Comparison of ENCODE assay signal across 21 cellular contexts in genomic region chr11:70343631-70344030, GRCh38.
"Had no signal": no experiment of that assay in that cellular context is flagged by ENCODE, and none has a peak within 500 bp of the region (broad histone marks: within the 10 kb centered on the region; RNA-seq: fewer than 3 reads in every experiment).

No MANE protein-coding gene starts in this region.

- H3K27ac ChIP-seq: brain microvascular endothelial cell, colonic mucosa, gastroesophageal sphincter, heart right ventricle, neutrophil, pancreas, tibial nerve, uterus had no signal

- H3K9me3 Mint-ChIP-seq: activated CD4-positive, alpha-beta T cell treated with anti-CD3 and anti-CD28 coated beads, Interleukin-2, amount 10 ng/mL, durations not matched to agents 24 days and 14 days; activated CD8-positive, alpha-beta T cell treated with anti-CD3 and anti-CD28 coated beads for 36 hours; activated naive CD4-positive, alpha-beta T cell treated with anti-CD3 and anti-CD28 coated beads, Interleukin-2, amount 10 ng/mL, durations not matched to agents 7 days and 5 days; activated T-cell treated with anti-CD3 and anti-CD28 coated beads, Interleukin-2, amount 50 U/mL, for 4 hours; central memory CD8-positive, alpha-beta T cell; natural killer cell treated with Interleukin-12 subunit alpha and Interleukin-12 subunit beta and Interleukin-15 and Interleukin-18, amount 100 ng/mL, for 72 hours had no signal

- H3K27me3 ChIP-seq: brain microvascular endothelial cell, colonic mucosa, gastroesophageal sphincter, heart right ventricle, neutrophil, pancreas, tibial nerve, uterus had no signal

- DNase-seq: activated CD4-positive, alpha-beta T cell treated with anti-CD3 and anti-CD28 coated beads, Interleukin-2, amount 10 ng/mL, durations not matched to agents 24 days and 14 days; activated CD4-positive, CD25-positive, alpha-beta regulatory T cell; activated CD8-positive, alpha-beta T cell treated with anti-CD3 and anti-CD28 coated beads for 36 hours; activated naive CD4-positive, alpha-beta T cell treated with anti-CD3 and anti-CD28 coated beads, Interleukin-2, amount 10 ng/mL, durations not matched to agents 7 days and 5 days; activated T-cell treated with anti-CD3 and anti-CD28 coated beads, Interleukin-2, amount 50 U/mL, for 4 hours; aorta; brain microvascular endothelial cell; colonic mucosa; heart right ventricle; pancreas; stimulated activated naive CD8-positive, alpha-beta T cell treated with anti-CD3 and anti-CD28 coated beads, Interleukin-15, Interleukin-2, amounts not matched to agents 100 U/mL and 50 U/mL, for 24 hours; substantia nigra; T1000; uterus had no signal

- H3K27ac Mint-ChIP-seq: activated CD4-positive, alpha-beta T cell treated with anti-CD3 and anti-CD28 coated beads, Interleukin-2, amount 10 ng/mL, durations not matched to agents 24 days and 14 days; activated CD8-positive, alpha-beta T cell treated with anti-CD3 and anti-CD28 coated beads for 36 hours; activated naive CD4-positive, alpha-beta T cell treated with anti-CD3 and anti-CD28 coated beads, Interleukin-2, amount 10 ng/mL, durations not matched to agents 7 days and 5 days; natural killer cell treated with Interleukin-12 subunit alpha and Interleukin-12 subunit beta and Interleukin-15 and Interleukin-18, amount 100 ng/mL, for 72 hours had no signal

- H3K36me3 ChIP-seq: uterus had no signal

- H3K4me1 Mint-ChIP-seq: activated CD4-positive, alpha-beta T cell treated with anti-CD3 and anti-CD28 coated beads, Interleukin-2, amount 10 ng/mL, durations not matched to agents 24 days and 14 days; activated naive CD4-positive, alpha-beta T cell treated with anti-CD3 and anti-CD28 coated beads, Interleukin-2, amount 10 ng/mL, durations not matched to agents 7 days and 5 days had no signal

- H3K4me1 ChIP-seq: colonic mucosa, gastroesophageal sphincter, heart right ventricle, pancreas, tibial nerve, uterus had no signal

- H3K9me3 ChIP-seq: colonic mucosa, gastroesophageal sphincter, heart right ventricle, neutrophil, pancreas, tibial nerve, uterus had no signal

- ATAC-seq: activated CD8-positive, alpha-beta T cell treated with anti-CD3 and anti-CD28 coated beads for 36 hours; activated T-cell treated with anti-CD3 and anti-CD28 coated beads, Interleukin-2, amount 50 U/mL, for 4 hours; esophagus mucosa; gastroesophageal sphincter; natural killer cell treated with Interleukin-12 subunit alpha and Interleukin-12 subunit beta and Interleukin-15 and Interleukin-18, amount 100 ng/mL, for 72 hours; pancreas; stimulated activated naive CD8-positive, alpha-beta T cell treated with anti-CD3 and anti-CD28 coated beads, Interleukin-15, Interleukin-2, amounts not matched to agents 100 U/mL and 50 U/mL, for 24 hours had no signal

- H3K4me3 Mint-ChIP-seq: activated CD4-positive, alpha-beta T cell treated with anti-CD3 and anti-CD28 coated beads, Interleukin-2, amount 10 ng/mL, durations not matched to agents 24 days and 14 days; activated CD8-positive, alpha-beta T cell treated with anti-CD3 and anti-CD28 coated beads for 36 hours; activated naive CD4-positive, alpha-beta T cell treated with anti-CD3 and anti-CD28 coated beads, Interleukin-2, amount 10 ng/mL, durations not matched to agents 7 days and 5 days; activated T-cell treated with anti-CD3 and anti-CD28 coated beads, Interleukin-2, amount 50 U/mL, for 4 hours; central memory CD8-positive, alpha-beta T cell; natural killer cell treated with Interleukin-12 subunit alpha and Interleukin-12 subunit beta and Interleukin-15 and Interleukin-18, amount 100 ng/mL, for 72 hours had no signal

- H3K27me3 Mint-ChIP-seq: activated CD4-positive, alpha-beta T cell treated with anti-CD3 and anti-CD28 coated beads, Interleukin-2, amount 10 ng/mL, durations not matched to agents 24 days and 14 days; activated CD8-positive, alpha-beta T cell treated with anti-CD3 and anti-CD28 coated beads for 36 hours; activated naive CD4-positive, alpha-beta T cell treated with anti-CD3 and anti-CD28 coated beads, Interleukin-2, amount 10 ng/mL, durations not matched to agents 7 days and 5 days; central memory CD8-positive, alpha-beta T cell; natural killer cell treated with Interleukin-12 subunit alpha and Interleukin-12 subunit beta and Interleukin-15 and Interleukin-18, amount 100 ng/mL, for 72 hours had no signal

- H3K4me3 ChIP-seq: colonic mucosa, gastroesophageal sphincter, heart right ventricle, lung, pancreas, tibial nerve, uterus had no signal
